In genomic region chr7:143486231-143486630, GRCh38 we compare ENCODE assay signal across 17 cellular contexts. TPM values are rescaled to one million over a fixed set of nuclear protein-coding genes. Genes with fewer than 3 reads are reported as not detected.
"Had no signal": no experiment of that assay in that cellular context is flagged by ENCODE, and none has a peak within 500 bp of the region (broad histone marks: within the 10 kb centered on the region; RNA-seq: fewer than 3 reads in every experiment).

No MANE protein-coding gene starts in this region.

RNA-seq across cellular contexts. Expression of gene TAS2R41, which starts 8.6 kb away (rescaled TPM):
- total RNA-seq: activated CD8-positive, alpha-beta T cell treated with anti-CD3 and anti-CD28 coated beads for 36 hours; activated naive CD8-positive, alpha-beta T cell treated with anti-CD3 and anti-CD28 coated beads for 36 hours; activated T-cell treated with anti-CD3 and anti-CD28 coated beads, Interleukin-2, amount 50 U/mL, for 4 hours; activated T-helper 17 cell treated with anti-CD3 and anti-CD28 coated beads, Interleukin-2, amount 50 U/mL, for 72 hours; body of pancreas; chondrocyte; dermis microvascular lymphatic vessel endothelial cell; endothelial cell of umbilical vein; fibroblast of lung; fibroblast of villous mesenchyme; gastroesophageal sphincter; glomerular endothelial cell; T-helper 2 cell treated with Interferon-gamma antibody and Interleukin-4, amounts not matched to agents 100 ng/mL and 5 ng/mL, for 36 hours had no signal
- polyA plus RNA-seq: adrenal gland, aorta, endothelial cell of umbilical vein, esophagus, fibroblast of lung had no signal

RNA-seq across cellular contexts. Expression of gene TAS2R60, which starts 43.0 kb away (rescaled TPM):
- total RNA-seq: activated CD8-positive, alpha-beta T cell treated with anti-CD3 and anti-CD28 coated beads for 36 hours; activated naive CD8-positive, alpha-beta T cell treated with anti-CD3 and anti-CD28 coated beads for 36 hours; activated T-cell treated with anti-CD3 and anti-CD28 coated beads, Interleukin-2, amount 50 U/mL, for 4 hours; activated T-helper 17 cell treated with anti-CD3 and anti-CD28 coated beads, Interleukin-2, amount 50 U/mL, for 72 hours; body of pancreas; chondrocyte; dermis microvascular lymphatic vessel endothelial cell; endothelial cell of umbilical vein; esophagus squamous epithelium; fibroblast of lung; fibroblast of villous mesenchyme; glomerular endothelial cell; T-helper 2 cell treated with Interferon-gamma antibody and Interleukin-4, amounts not matched to agents 100 ng/mL and 5 ng/mL, for 36 hours had no signal
- polyA plus RNA-seq: adrenal gland, aorta, endothelial cell of umbilical vein, esophagus, fibroblast of lung had no signal
